ENCODE assay signal across 8 cellular contexts in the genomic region with DNA sequence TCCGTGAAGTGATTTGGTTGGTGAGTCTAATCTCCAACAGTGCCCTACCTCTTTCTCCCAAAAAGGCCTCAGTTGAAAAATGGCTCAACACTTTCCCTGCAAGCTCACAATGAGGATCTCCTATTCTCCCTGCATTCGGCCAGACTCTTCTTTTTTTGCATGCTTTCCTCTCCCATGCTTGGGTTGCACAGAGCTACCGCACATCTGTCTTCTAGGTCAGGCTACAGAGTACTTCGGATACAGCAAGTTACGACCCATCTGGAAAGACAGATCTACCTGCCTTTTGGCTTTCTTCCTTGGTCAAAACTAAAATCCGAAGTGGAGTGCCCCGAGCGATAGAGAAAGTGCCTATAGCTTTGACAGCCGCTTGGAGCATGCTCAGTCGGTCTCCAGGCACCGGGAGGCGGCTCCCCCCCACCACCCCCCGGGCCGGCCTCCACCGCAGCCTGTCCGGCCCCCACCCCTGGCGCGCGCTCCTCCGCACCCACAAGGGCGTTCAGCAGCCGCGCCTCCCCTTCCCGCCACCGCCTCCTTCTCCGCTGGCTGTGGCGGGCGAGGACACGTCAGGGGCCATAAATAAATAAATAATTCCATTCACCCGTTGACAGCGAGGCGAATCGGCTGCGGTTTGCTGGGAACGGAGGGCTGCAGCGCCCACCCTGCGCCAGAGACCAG. TPM values are rescaled to one million over a fixed set of nuclear protein-coding genes. Genes with fewer than 3 reads are reported as not detected.
DNase-seq lines count a peak whose midpoint lies in the region; FAIRE-seq and TF ChIP-seq lines count a peak whose summit lies in the region.

A gene with protein sequence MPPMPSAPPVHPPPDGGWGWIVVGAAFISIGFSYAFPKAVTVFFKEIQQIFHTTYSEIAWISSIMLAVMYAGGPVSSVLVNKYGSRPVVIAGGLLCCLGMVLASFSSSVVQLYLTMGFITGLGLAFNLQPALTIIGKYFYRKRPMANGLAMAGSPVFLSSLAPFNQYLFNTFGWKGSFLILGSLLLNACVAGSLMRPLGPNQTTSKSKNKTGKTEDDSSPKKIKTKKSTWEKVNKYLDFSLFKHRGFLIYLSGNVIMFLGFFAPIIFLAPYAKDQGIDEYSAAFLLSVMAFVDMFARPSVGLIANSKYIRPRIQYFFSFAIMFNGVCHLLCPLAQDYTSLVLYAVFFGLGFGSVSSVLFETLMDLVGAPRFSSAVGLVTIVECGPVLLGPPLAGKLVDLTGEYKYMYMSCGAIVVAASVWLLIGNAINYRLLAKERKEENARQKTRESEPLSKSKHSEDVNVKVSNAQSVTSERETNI (plus strand): TSS at position 473 of the 675 bp plus-strand sequence. CDS start 108,773 bp downstream, outside the sequence.

- intact Hi-C loops in stomach (cut with DNase I; ENCODE audit: low total_unique reads): no loop called here

- no peaks in the 10 kb centered on the region for H3K36me3 Mint-ChIP-seq in neural crest cell (ENCODE audit: low read depth)

- H3K4me3 ChIP-seq in Loucy (ENCODE audit: low read length, poor library complexity, severe bottlenecking): peak within 1 kb of the TSS; percentile 88
- peak within 1 kb of the TSS; percentile 66 to 72 for H3K4me3 ChIP-seq in foreskin fibroblast (ENCODE audit: low read depth in 1 of 2, low read length in 2 of 2)
- peak within 1 kb of the TSS; percentile 63 to 74 (median 69) for H3K4me3 ChIP-seq in stomach

- H3K4me3 Mint-ChIP-seq in neural crest cell: peak within 1 kb of the TSS; percentile 97

- H3K4me2 ChIP-seq in Loucy (ENCODE audit: low read depth, low read length, poor library complexity, severe bottlenecking): peak within 1 kb of the TSS; percentile 85

- no peaks in the 10 kb centered on the region for H3K9me3 Mint-ChIP-seq in neural crest cell

- peak within 1 kb of the TSS; percentile 95 for H3K27ac Mint-ChIP-seq in neural crest cell (ENCODE audit: unreplicated experiment)

- H3K27ac ChIP-seq in stomach: peak within 1 kb of the TSS; percentile 95 to 99 (median 98)

- H3K27me3 ChIP-seq in Loucy (ENCODE audit: insufficient read depth, low read length, poor library complexity, severe bottlenecking) (no peaks in the 10 kb centered on the region), stomach (no peaks in the 10 kb centered on the region)

- H3K4me1 Mint-ChIP-seq in neural crest cell: peaks cover 24% of the 10 kb centered on the region

- TF ChIP-seq CTCF in Loucy (conservative IDR thresholded peaks at IDR 0.05; ENCODE audit: low read length) (peak; percentile 43), foreskin fibroblast (IDR thresholded peaks at IDR 0.05; ENCODE audit: low read depth, low read length) (no peak), neural crest cell (conservative IDR thresholded peaks at IDR 0.05) (no peak), stomach (IDR thresholded peaks at IDR 0.05) (no peak)

- peaks cover 2% of the 10 kb centered on the region for H3K27me3 Mint-ChIP-seq in neural crest cell (ENCODE audit: low read depth)

- TF ChIP-seq POLR2A in H54 (IDR thresholded peaks at IDR 0.05; ENCODE audit: low read depth, low read length) (no peak), stomach (IDR thresholded peaks at IDR 0.05) (peak in 1 of 4 donors; percentile 35)

- H3K4me1 ChIP-seq in Loucy (ENCODE audit: insufficient read depth, low read length, poor library complexity, severe bottlenecking) (peaks cover 49% of the 10 kb centered on the region), stomach (peaks cover 4 to 39% (median 26%) of the 10 kb centered on the region in 4 donors)

- DNase-seq in EL (peak; percentile 91), H54 (ENCODE audit: insufficient read length, low spot score) (peak; percentile 66), SIG-M5 (lab: John Stamatoyannopoulos, UW) (peak; percentile 37), activated gamma-delta T cell (lab: John Stamatoyannopoulos, UW) (peak; percentile 77), foreskin fibroblast (peak; percentile 94 to 98), neural crest cell (ENCODE audit: low read depth, low spot score) (peak; percentile 61), stomach (peak; percentile 87)

- no peaks in the 10 kb centered on the region for H3K36me3 ChIP-seq in Loucy (ENCODE audit: insufficient read depth, low read length)
- no peaks in the 10 kb centered on the region for H3K36me3 ChIP-seq in stomach

- 1% methylated on average over 11 to 37 of the region's 37 CpGs for WGBS in stomach, 5 donors

- no peak for TF ChIP-seq EP300 in stomach (IDR thresholded peaks at IDR 0.05)

- FAIRE-seq in H54 (lab: Jason Lieb, UNC): peak; percentile 61

- peak within 1 kb of the TSS; percentile 81 for H3K9ac ChIP-seq in Loucy (ENCODE audit: low read depth, low read length, poor library complexity, severe bottlenecking)

- peak within 1 kb of the TSS; percentile 95 for H2AFZ ChIP-seq in Loucy (ENCODE audit: low read length)

- no peaks in the 10 kb centered on the region for H3K9me3 ChIP-seq in Loucy (ENCODE audit: insufficient read depth, low read depth, low read length)
- no peaks in the 10 kb centered on the region for H3K9me3 ChIP-seq in stomach

- H4K20me1 ChIP-seq in Loucy (ENCODE audit: insufficient read depth, low read length, poor library complexity, severe bottlenecking): no peaks in the 10 kb centered on the region

- no peaks in the 10 kb centered on the region for H3F3A ChIP-seq in Loucy (ENCODE audit: low read depth)

- H3K9me2 ChIP-seq in Loucy (replicated peaks; ENCODE audit: low read depth, low read length): no peaks in the 10 kb centered on the region

- peaks cover 28% of the 10 kb centered on the region for H3K79me2 ChIP-seq in Loucy (ENCODE audit: insufficient read depth, low read length)

RNA-seq across cellular contexts. Expression of the gene that starts here (rescaled TPM):
- 2.9 and 3.4 TPM in 2 replicates for total RNA-seq in neural crest cell
- 100 to 1,000 TPM in 1 of 5 donors, 10 to 100 TPM in 3, 1 to 10 TPM in 1; 3.5 to 150 (median 84.3) TPM for total RNA-seq in stomach
- 1 to 10 TPM; 1.8 to 4.2 (median 3.8) TPM for polyA plus RNA-seq in stomach

Comparison
In these comparisons a context has a peak if more than half of its experiments do, and no peak if none do; other contexts are left out.
1. Peak in every context shown above with its lines: DNase-seq, H3K4me3 ChIP-seq and H3K27ac ChIP-seq.
2. DNase-seq: peak in every context shown above with its lines; median percentile 96 in foreskin fibroblast; 91 in EL; 87 in stomach; 77 in activated gamma-delta T cell; 66 in H54; 61 in neural crest cell; 37 in SIG-M5.